24 cellular contexts compared by ENCODE assay signal in the genomic region with DNA sequence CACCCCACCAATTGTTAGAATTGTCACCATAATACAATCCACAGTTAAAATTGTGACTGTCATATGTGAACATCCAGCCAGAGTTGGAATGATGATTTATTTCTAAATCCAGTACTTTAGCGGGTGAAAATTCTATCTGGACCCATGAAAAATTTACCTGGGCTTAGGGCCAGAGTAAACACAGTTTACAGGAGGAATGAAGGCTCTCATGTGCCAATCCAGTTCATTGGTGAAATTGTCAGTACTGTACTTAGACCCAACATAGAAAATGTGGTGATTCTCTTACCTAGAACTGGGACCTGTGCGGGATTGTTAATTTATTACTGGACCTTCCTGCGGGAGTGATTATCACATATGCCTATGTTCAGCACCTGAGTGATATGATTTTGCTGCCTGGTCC. TPM values are rescaled to one million over a fixed set of nuclear protein-coding genes. Genes with fewer than 3 reads are reported as not detected.
DNase-seq lines count a peak whose midpoint lies in the region; ATAC-seq, FAIRE-seq and TF ChIP-seq lines count a peak whose summit lies in the region.
"Had no signal": no experiment of that assay in that cellular context is flagged by ENCODE, and none has a peak within 500 bp of the region (broad histone marks: within the 10 kb centered on the region; RNA-seq: fewer than 3 reads in every experiment).

No MANE protein-coding gene starts in this region.

- no peak for TF ChIP-seq CTCF in choroid plexus epithelial cell (conservative IDR thresholded peaks at IDR 0.05; ENCODE audit: low read depth, low read length)
- TF ChIP-seq CTCF in left lung (IDR thresholded peaks at IDR 0.05) = no peak
- TF ChIP-seq CTCF in pancreas (IDR thresholded peaks at IDR 0.05) = no peak

- 37 to 43% methylated on average over 3 of the region's 3 CpGs for WGBS in pancreas, 2 donors

- ATAC-seq in left lung (peak; percentile 60), pancreas (peak in 3 of 4 donors; percentile 29 to 69 (median 69)), HG03045 (IDR thresholded peaks at IDR 0.05; ENCODE audit: unreplicated experiment) (no peak)
- ATAC-seq: A549; CD8-positive, alpha-beta T cell had no signal

- H3K9me3 ChIP-seq in left lung (peaks cover 0 to 10% of the 10 kb centered on the region in 2 donors), pancreas (no peaks in the 10 kb centered on the region)
- H3K9me3 ChIP-seq: Caco-2 had no signal

- intact Hi-C loops in left lung (cut with DNase I) (no loop called here), pancreas (cut with DNase I) (no loop called here)

- H3K27me3 ChIP-seq in left lung (no peaks in the 10 kb centered on the region), pancreas (no peaks in the 10 kb centered on the region)
- H3K27me3 ChIP-seq: BLaER1 treated with 17β-estradiol and CSF1 and Interleukin-3, amounts not matched to agents 10 nM and 100 nM had no signal

- H3K36me3 ChIP-seq in left lung (peaks cover 0 to 4% of the 10 kb centered on the region in 2 donors), pancreas (no peaks in the 10 kb centered on the region)

- peak; percentile 32 for DNase-seq in M059J (ENCODE audit: low read depth)
- peak; percentile 21 for DNase-seq in choroid plexus epithelial cell (ENCODE audit: low read depth)
- no peak for DNase-seq in left lung
- DNase-seq in pancreas = no peak
- no peak for DNase-seq in activated CD4-positive, alpha-beta T cell treated with anti-CD3 and anti-CD28 coated beads for 48 hours
- no peak for DNase-seq in DMS53 (lab: John Stamatoyannopoulos, UW)
- DNase-seq in EL = no peak
- DNase-seq: AML-193; Caco-2; Calu3; CD4-positive, alpha-beta T cell; CD8-positive, alpha-beta T cell; DMS79; DND-41; GF-D8 had no signal

- no peak for FAIRE-seq in pancreas (lab: Jason Lieb, UNC)
- FAIRE-seq: A549, D721Med, G401.6, GM12891, GM19239 had no signal

- H3K4me1 ChIP-seq in left lung (no peaks in the 10 kb centered on the region), pancreas (no peaks in the 10 kb centered on the region)
- H3K4me1 ChIP-seq: A549, Caco-2 had no signal

- no peak overlapping the region for H3K4me3 ChIP-seq in choroid plexus epithelial cell (ENCODE audit: low read depth, low read length)
- H3K4me3 ChIP-seq in left lung = no peak overlapping the region
- H3K4me3 ChIP-seq in pancreas = no peak overlapping the region
- H3K4me3 ChIP-seq: A549; BLaER1 treated with 17β-estradiol and CSF1 and Interleukin-3, amounts not matched to agents 10 nM and 100 nM had no signal

- H3K27ac ChIP-seq in left lung (no peak overlapping the region), pancreas (no peak overlapping the region)
- H3K27ac ChIP-seq: 22Rv1, A549, C4-2B had no signal

RNA-seq across cellular contexts. Expression of a gene that starts 27.3 kb away (rescaled TPM):
- total RNA-seq in M059J (2014; rRNA removed; shearing (Covaris generic)) = 1.1 and 3.1 TPM in 2 replicates
- total RNA-seq in left lung (1 to 10 TPM; 2.6 to 2.7 TPM), pancreas (1 to 10 TPM in 5 of 6 donors, under 1 TPM in 1; 0.87 to 2.1 (median 1.3) TPM)
- polyA plus RNA-seq in pancreas = under 1 TPM; 0.30 to 0.59 TPM

Comparison
In these comparisons a context has a peak if more than half of its experiments do, and no peak if none do; other contexts are left out.
1. DNase-seq: peak in M059J (single experiment) and choroid plexus epithelial cell (single experiment); none in left lung (0 of 2), pancreas (0 of 6), activated CD4-positive, alpha-beta T cell treated with anti-CD3 and anti-CD28 coated beads for 48 hours (single experiment), DMS53 (single experiment) and EL (single experiment).